8 cellular contexts compared by ENCODE assay signal in genomic region chr12:108731105-108731865, GRCh38. TPM values are rescaled to one million over a fixed set of nuclear protein-coding genes. Genes with fewer than 3 reads are reported as not detected.
DNase-seq lines count a peak whose midpoint lies in the region; ATAC-seq lines count a peak whose summit lies in the region.

CORO1C (minus strand) TSS chr12:108731518; CDS start chr12:108701318, 30,200 bp downstream.

- POLR2A ChIA-PET in activated CD8-positive, alpha-beta memory T cell treated with anti-CD3 and anti-CD28 coated beads for 36 hours (lab: Charles Lee): interaction anchor here (0.8 to 1.4 kb wide), 3 partner anchors 29 to 706 kb away, joined by 3 to 5 read pairs (median 4); no protein-coding TSS in a partner anchor

- DNase-seq in CMK (ENCODE audit: low read depth) (peak; percentile 91), HPDE6-E6E7 (ENCODE audit: extremely low spot score) (peak; percentile 86), NK-92 (lab: John Stamatoyannopoulos, UW; ENCODE audit: unreplicated experiment) (peak; percentile 30), memory B cell (ENCODE audit: low spot score in 2 of 2) (peak; percentile 99)
- DNase-seq in effector memory CD4-positive, alpha-beta T cell: peak; percentile 91 to 92 (median 91)
- peak; percentile 76 for DNase-seq in stimulated activated CD8-positive, alpha-beta memory T cell treated with anti-CD3 and anti-CD28 coated beads, Interleukin-12 subunit alpha, Interleukin-12 subunit beta, amount 100 ng/mL, for 24 hours (ENCODE audit: extremely low read depth)

- H3K4me1 ChIP-seq in effector memory CD4-positive, alpha-beta T cell (ENCODE audit: control insufficient read depth, insufficient read depth, low read length, poor library complexity, severe bottlenecking): peaks cover 7% of the 10 kb centered on the region

- H3K9me3 Mint-ChIP-seq in memory B cell: no peaks in the 10 kb centered on the region

- no peaks in the 10 kb centered on the region for H3K27me3 Mint-ChIP-seq in memory B cell

- H3K27ac ChIP-seq in effector memory CD4-positive, alpha-beta T cell (ENCODE audit: insufficient read depth, low read length, poor library complexity, severe bottlenecking): peak within 1 kb of the TSS; percentile 83

- H3K4me3 ChIP-seq in effector memory CD4-positive, alpha-beta T cell (ENCODE audit: insufficient read depth, low read depth, low read length, poor library complexity, severe bottlenecking): peak within 1 kb of the TSS; percentile 80

- no peaks in the 10 kb centered on the region for H3K36me3 ChIP-seq in effector memory CD4-positive, alpha-beta T cell (ENCODE audit: control insufficient read depth, insufficient read depth, low read length)

- H3K9me3 ChIP-seq in effector memory CD4-positive, alpha-beta T cell (ENCODE audit: control insufficient read depth, low read length): no peaks in the 10 kb centered on the region

- H3K4me1 Mint-ChIP-seq in memory B cell: peaks cover 32% of the 10 kb centered on the region

- H3K27ac Mint-ChIP-seq in memory B cell: peak within 1 kb of the TSS; percentile 98

- H3K36me3 Mint-ChIP-seq in memory B cell: no peaks in the 10 kb centered on the region

- CTCF ChIA-PET in activated CD8-positive, alpha-beta memory T cell treated with anti-CD3 and anti-CD28 coated beads for 36 hours (lab: Charles Lee): interaction anchor here (0.6 to 1.0 kb wide), 3 partner anchors 65 to 70 kb away, joined by 3 to 6 read pairs (median 3); no protein-coding TSS in a partner anchor

- no peaks in the 10 kb centered on the region for H3K27me3 ChIP-seq in effector memory CD4-positive, alpha-beta T cell (replicated peaks; ENCODE audit: control insufficient read depth, insufficient read depth, low read length, poor library complexity, severe bottlenecking)

- peak within 1 kb of the TSS; percentile 96 for H3K4me3 Mint-ChIP-seq in memory B cell

- peak; percentile 63 for ATAC-seq in GM19463 (IDR thresholded peaks at IDR 0.05; ENCODE audit: unreplicated experiment)
- peak; percentile 77 for ATAC-seq in memory B cell (ENCODE audit: low read depth)

RNA-seq across cellular contexts. Expression of gene CORO1C, which starts in this region (rescaled TPM):
- 10 to 100 TPM; 71.0 to 78.7 TPM for total RNA-seq in activated CD8-positive, alpha-beta memory T cell treated with anti-CD3 and anti-CD28 coated beads for 36 hours

Comparison
In these comparisons a context has a peak if more than half of its experiments do, and no peak if none do; other contexts are left out.
1. Peak in every context shown above with its lines: DNase-seq, ATAC-seq, H3K4me3 ChIP-seq and H3K27ac ChIP-seq.
2. DNase-seq: peak in every context shown above with its lines; median percentile 99 in memory B cell; 91 in CMK; 91 in effector memory CD4-positive, alpha-beta T cell; 86 in HPDE6-E6E7; 76 in stimulated activated CD8-positive, alpha-beta memory T cell treated with anti-CD3 and anti-CD28 coated beads, Interleukin-12 subunit alpha, Interleukin-12 subunit beta, amount 100 ng/mL, for 24 hours; 30 in NK-92.